In the genomic region with DNA sequence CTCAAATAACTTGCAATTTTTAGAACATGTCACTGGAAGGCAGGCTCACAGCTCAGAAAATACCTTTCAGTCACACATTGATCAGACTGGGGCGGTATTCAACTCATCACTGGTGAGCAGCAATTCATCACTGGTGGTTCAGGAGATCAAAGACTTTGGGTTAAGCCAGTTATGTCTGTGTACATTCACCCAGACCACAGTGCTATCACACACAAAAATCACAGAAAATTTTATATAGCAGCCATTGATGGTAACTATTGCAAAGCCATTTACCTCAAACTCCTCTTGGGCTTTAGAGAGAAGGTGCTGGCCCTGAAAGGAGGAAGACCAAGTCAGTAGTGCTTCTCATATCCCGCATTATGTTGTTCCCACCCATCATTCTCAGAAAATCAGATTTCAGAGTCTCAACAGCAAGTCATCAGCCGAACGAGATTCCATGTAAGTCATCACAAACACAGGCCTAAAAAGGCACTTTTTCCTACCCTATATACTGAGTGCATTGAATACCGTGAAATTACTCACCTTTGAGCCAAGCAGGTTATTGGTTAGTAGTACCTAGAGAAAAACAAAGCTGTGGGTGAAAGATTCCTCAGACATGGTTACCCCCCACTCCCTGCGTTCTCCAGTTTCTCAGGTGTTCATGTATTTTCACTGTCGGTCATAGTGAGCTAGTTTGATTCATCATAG, we compare ENCODE assay signal across 9 cellular contexts. TPM values are rescaled to one million over a fixed set of nuclear protein-coding genes. Genes with fewer than 3 reads are reported as not detected.
DNase-seq lines count a peak whose midpoint lies in the region; ATAC-seq and TF ChIP-seq lines count a peak whose summit lies in the region.
"Had no signal": no experiment of that assay in that cellular context is flagged by ENCODE, and none has a peak within 500 bp of the region (broad histone marks: within the 10 kb centered on the region; RNA-seq: fewer than 3 reads in every experiment).

No MANE protein-coding gene starts in this region.

- CTCF ChIA-PET in activated naive CD4-positive, alpha-beta T cell treated with anti-CD3 and anti-CD28 coated beads for 36 hours (lab: Charles Lee), result interaction anchor here (0.8 to 2.5 kb wide), 5 partner anchors 9 to 288 kb away, joined by 3 to 6 read pairs (median 4); a partner anchor contains a TSS

- peaks cover 37% of the 10 kb centered on the region for H3K4me1 Mint-ChIP-seq in activated naive CD4-positive, alpha-beta T cell treated with anti-CD3 and anti-CD28 coated beads for 36 hours (ENCODE audit: low read depth)
- H3K4me1 Mint-ChIP-seq in stimulated activated naive B cell treated with anti-CD40 and anti-IgM and Interleukin-4, amounts not matched to agents 10 μg/mL and 1 μg/mL and 100 μg/mL, for 72 hours, result peaks cover 32 to 64% of the 10 kb centered on the region in 2 donors

- intact Hi-C loops in activated naive CD4-positive, alpha-beta T cell treated with anti-CD3 and anti-CD28 coated beads for 36 hours (cut with micrococcal nuclease), result no loop called here

- peaks cover 61% of the 10 kb centered on the region for H3K36me3 Mint-ChIP-seq in activated naive CD4-positive, alpha-beta T cell treated with anti-CD3 and anti-CD28 coated beads for 36 hours (ENCODE audit: low read depth)
- peaks cover 47 to 53% of the 10 kb centered on the region in 2 donors for H3K36me3 Mint-ChIP-seq in stimulated activated naive B cell treated with anti-CD40 and anti-IgM and Interleukin-4, amounts not matched to agents 10 μg/mL and 1 μg/mL and 100 μg/mL, for 72 hours

- peak; percentile 49 for DNase-seq in activated naive CD4-positive, alpha-beta T cell treated with anti-CD3 and anti-CD28 coated beads for 36 hours
- no peak for DNase-seq in activated naive CD4-positive, alpha-beta T cell treated with anti-CD3 and anti-CD28 coated beads, Interleukin-2, amount 50 U/mL, for 16 hours
- DNase-seq in fibroblast of villous mesenchyme (ENCODE audit: low read depth), result no peak
- no peak for DNase-seq in stimulated activated naive B cell treated with anti-CD40 and anti-IgM and Interleukin-4, amounts not matched to agents 10 μg/mL and 1 μg/mL and 100 μg/mL, for 72 hours
- no peak for DNase-seq in NCI-H128 (lab: John Stamatoyannopoulos, UW; ENCODE audit: unreplicated experiment)
- no peak for DNase-seq in kidney glomerular epithelial cell (lab: John Stamatoyannopoulos, UW)
- DNase-seq: midbrain had no signal

- no peaks in the 10 kb centered on the region for H3K9me3 Mint-ChIP-seq in activated naive CD4-positive, alpha-beta T cell treated with anti-CD3 and anti-CD28 coated beads for 36 hours
- no peaks in the 10 kb centered on the region for H3K9me3 Mint-ChIP-seq in stimulated activated naive B cell treated with anti-CD40 and anti-IgM and Interleukin-4, amounts not matched to agents 10 μg/mL and 1 μg/mL and 100 μg/mL, for 72 hours

- TF ChIP-seq CTCF in WI38 (IDR thresholded peaks at IDR 0.05; ENCODE audit: low read depth, low read length) (no peak), fibroblast of villous mesenchyme (IDR thresholded peaks at IDR 0.05; ENCODE audit: insufficient read depth, low read depth, low read length) (no peak)

- peak overlapping the region; percentile 99 for H3K4me3 Mint-ChIP-seq in activated naive CD4-positive, alpha-beta T cell treated with anti-CD3 and anti-CD28 coated beads for 36 hours
- peak overlapping the region; percentile 97 to 98 for H3K4me3 Mint-ChIP-seq in stimulated activated naive B cell treated with anti-CD40 and anti-IgM and Interleukin-4, amounts not matched to agents 10 μg/mL and 1 μg/mL and 100 μg/mL, for 72 hours

- peak overlapping the region; percentile 96 for H3K27ac Mint-ChIP-seq in activated naive CD4-positive, alpha-beta T cell treated with anti-CD3 and anti-CD28 coated beads for 36 hours
- peak overlapping the region; percentile 100 for H3K27ac Mint-ChIP-seq in stimulated activated naive B cell treated with anti-CD40 and anti-IgM and Interleukin-4, amounts not matched to agents 10 μg/mL and 1 μg/mL and 100 μg/mL, for 72 hours

- ATAC-seq in stimulated activated naive B cell treated with anti-CD40 and anti-IgM and Interleukin-4, amounts not matched to agents 10 μg/mL and 1 μg/mL and 100 μg/mL, for 72 hours (replicated peaks), result no peak
- ATAC-seq in HG02870 (IDR thresholded peaks at IDR 0.05; ENCODE audit: unreplicated experiment), result no peak

- no peaks in the 10 kb centered on the region for H3K27me3 Mint-ChIP-seq in activated naive CD4-positive, alpha-beta T cell treated with anti-CD3 and anti-CD28 coated beads for 36 hours (ENCODE audit: low read depth)
- H3K27me3 Mint-ChIP-seq in stimulated activated naive B cell treated with anti-CD40 and anti-IgM and Interleukin-4, amounts not matched to agents 10 μg/mL and 1 μg/mL and 100 μg/mL, for 72 hours, result no peaks in the 10 kb centered on the region

- H3K4me3 ChIP-seq in WI38 (ENCODE audit: low read depth, low read length) (peak overlapping the region; percentile 70), fibroblast of villous mesenchyme (ENCODE audit: low read depth, low read length) (peak overlapping the region; percentile 88)

RNA-seq across cellular contexts. Expression of a gene that starts 14.0 kb away (rescaled TPM):
- 10 to 100 TPM; 74.4 to 78.7 TPM for total RNA-seq in activated naive CD4-positive, alpha-beta T cell treated with anti-CD3 and anti-CD28 coated beads for 36 hours
- total RNA-seq in fibroblast of villous mesenchyme, result 36.1 and 39.7 TPM in 2 replicates

RNA-seq across cellular contexts. Expression of a gene that starts 20.8 kb away (rescaled TPM):
- not detected for total RNA-seq in activated naive CD4-positive, alpha-beta T cell treated with anti-CD3 and anti-CD28 coated beads for 36 hours
- not detected in 2 replicates for total RNA-seq in fibroblast of villous mesenchyme

RNA-seq across cellular contexts. Expression of a gene that starts 21.6 kb away (rescaled TPM):
- total RNA-seq in activated naive CD4-positive, alpha-beta T cell treated with anti-CD3 and anti-CD28 coated beads for 36 hours, result 10 to 100 TPM; 22.7 to 23.0 TPM
- total RNA-seq in fibroblast of villous mesenchyme, result 35.1 and 47.5 TPM in 2 replicates

RNA-seq across cellular contexts. Expression of a gene that starts 27.3 kb away (rescaled TPM):
- 100 to 1,000 TPM; 419 to 472 TPM for total RNA-seq in activated naive CD4-positive, alpha-beta T cell treated with anti-CD3 and anti-CD28 coated beads for 36 hours
- 117 and 190 TPM in 2 replicates for total RNA-seq in fibroblast of villous mesenchyme

RNA-seq across cellular contexts. Expression of a gene that starts 48.2 kb away (rescaled TPM):
- 10 to 100 TPM; 44.6 to 46.0 TPM for total RNA-seq in activated naive CD4-positive, alpha-beta T cell treated with anti-CD3 and anti-CD28 coated beads for 36 hours
- total RNA-seq in fibroblast of villous mesenchyme, result 28.3 and 33.2 TPM in 2 replicates
